ENCODE assay signal across 8 cellular contexts in the genomic region with DNA sequence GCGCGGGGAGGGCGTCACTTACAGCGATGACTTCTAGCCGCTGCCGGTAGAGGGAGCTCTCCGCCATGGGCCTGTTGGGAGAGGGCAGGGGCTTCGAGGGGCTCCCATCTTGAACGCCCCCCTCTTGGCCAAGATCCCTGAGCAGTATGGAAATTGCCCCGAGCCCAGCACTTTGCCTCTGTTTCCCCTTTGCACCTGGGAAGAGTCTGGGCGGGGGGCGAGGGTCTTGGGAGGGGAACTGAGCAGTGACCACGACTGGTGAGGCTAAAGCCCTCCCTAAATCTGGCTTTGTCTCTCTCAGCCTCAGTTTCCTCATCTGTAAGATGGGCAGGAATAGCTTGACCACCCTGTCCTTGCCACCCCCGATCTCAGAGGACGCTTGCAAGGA. TPM values are rescaled to one million over a fixed set of nuclear protein-coding genes. Genes with fewer than 3 reads are reported as not detected.
DNase-seq lines count a peak whose midpoint lies in the region; ATAC-seq and TF ChIP-seq lines count a peak whose summit lies in the region.

No MANE protein-coding gene starts in this region.

- no peak overlapping the region for H4K8ac ChIP-seq in mesendoderm (ENCODE audit: low read depth, low read length)

- ATAC-seq in GM18511 (IDR thresholded peaks at IDR 0.05; ENCODE audit: unreplicated experiment) = no peak
- ATAC-seq in GM18867 (IDR thresholded peaks at IDR 0.05; ENCODE audit: unreplicated experiment) = no peak
- no peak for ATAC-seq in GM19395 (IDR thresholded peaks at IDR 0.05; ENCODE audit: unreplicated experiment)

- H3K27me3 ChIP-seq in KMS-11 (ENCODE audit: insufficient read depth, low read depth) = peaks cover 5% of the 10 kb centered on the region; the same call in 1 of the 2 replicates
- H3K27me3 ChIP-seq in kidney epithelial cell (ENCODE audit: control insufficient read depth, insufficient read depth, low read length) = peaks cover 26% of the 10 kb centered on the region
- peaks cover 2% of the 10 kb centered on the region for H3K27me3 ChIP-seq in mesendoderm (ENCODE audit: insufficient read depth, low read length, poor library complexity)

- H3K36me3 ChIP-seq in KMS-11 (ENCODE audit: insufficient read depth) (no peaks in the 10 kb centered on the region), kidney epithelial cell (ENCODE audit: control insufficient read depth, insufficient read depth, low read length) (no peaks in the 10 kb centered on the region), mesendoderm (ENCODE audit: control insufficient read depth, insufficient read depth, low read length) (no peaks in the 10 kb centered on the region)

- WGBS in mesendoderm (ENCODE audit: extremely low coverage, insufficient coverage, low lambda C conversion rate) = no CpG with 5 or more reads among the region's 15 CpGs

- H3K18ac ChIP-seq in mesendoderm (ENCODE audit: low read length) = no peak overlapping the region

- no peak overlapping the region for H3K4ac ChIP-seq in mesendoderm (ENCODE audit: low read depth, low read length)

- no peaks in the 10 kb centered on the region for H3K79me1 ChIP-seq in mesendoderm (ENCODE audit: low read length)

- TF ChIP-seq CTCF in KMS-11 (conservative IDR thresholded peaks at IDR 0.05; ENCODE audit: low read depth, low read length) (peak; percentile 88), kidney epithelial cell (IDR thresholded peaks at IDR 0.05; ENCODE audit: insufficient read depth, low read length, poor library complexity, severe bottlenecking) (peak; percentile 88)

- H3K4me3 ChIP-seq in KMS-11 (IDR thresholded peaks at IDR 0.05; ENCODE audit: insufficient read depth, low read depth, low read length) (no peak overlapping the region), kidney epithelial cell (ENCODE audit: low read depth, low read length) (no peak overlapping the region), mesendoderm (ENCODE audit: low read length) (no peak overlapping the region)

- peak; percentile 50 for DNase-seq in AG08396 (ENCODE audit: low spot score)
- peak; percentile 81 for DNase-seq in activated effector memory CD4-positive, alpha-beta T cell treated with anti-CD3 and anti-CD28 coated beads, Interleukin-2, amount 50 U/mL, for 16 hours
- no peak for DNase-seq in kidney epithelial cell (ENCODE audit: low read depth)
- DNase-seq in mesendoderm = no peak

- H2AFZ ChIP-seq in KMS-11 (ENCODE audit: low read depth) = peak overlapping the region; percentile 61; the same call in 1 of the 2 replicates

- no peak overlapping the region for H2BK5ac ChIP-seq in mesendoderm (ENCODE audit: low read length)

- H3K4me2 ChIP-seq in KMS-11 (no peak overlapping the region), mesendoderm (ENCODE audit: low read length) (no peak overlapping the region)

- no peaks in the 10 kb centered on the region for H3K79me2 ChIP-seq in KMS-11 (ENCODE audit: insufficient read depth, low read depth)
- H3K79me2 ChIP-seq in mesendoderm (ENCODE audit: control insufficient read depth, insufficient read depth, low read length) = no peaks in the 10 kb centered on the region

- no peaks in the 10 kb centered on the region for H4K20me1 ChIP-seq in KMS-11 (ENCODE audit: insufficient read depth)

- no peak overlapping the region for H3K23ac ChIP-seq in mesendoderm (ENCODE audit: low read length)

- no peak overlapping the region for H2BK120ac ChIP-seq in mesendoderm (ENCODE audit: low read depth, low read length)

- no peak overlapping the region for H3K56ac ChIP-seq in mesendoderm (ENCODE audit: low read length)

- H2BK15ac ChIP-seq in mesendoderm (replicated peaks; ENCODE audit: low read depth) = no peak overlapping the region

- no peak overlapping the region for H2AK5ac ChIP-seq in mesendoderm (ENCODE audit: low read length)

- no peak overlapping the region for H3K9ac ChIP-seq in KMS-11
- H3K9ac ChIP-seq in mesendoderm (ENCODE audit: low read length) = no peak overlapping the region

- H3K4me1 ChIP-seq in KMS-11 (ENCODE audit: low read depth, poor library complexity, severe bottlenecking) (no peaks in the 10 kb centered on the region), mesendoderm (ENCODE audit: control insufficient read depth, low read depth, low read length) (peaks cover 2% of the 10 kb centered on the region)

- H3K27ac ChIP-seq in KMS-11 (no peak overlapping the region), mesendoderm (ENCODE audit: low read depth, low read length) (no peak overlapping the region)

- no peak overlapping the region for H4K5ac ChIP-seq in mesendoderm (ENCODE audit: low read length)

RNA-seq across cellular contexts. Expression of a gene that starts 2.8 kb away (rescaled TPM):
- total RNA-seq in kidney epithelial cell = not detected in 2 replicates
- polyA plus RNA-seq in mesendoderm (2013, experiment 1 of 2) = 11.7 TPM
- polyA plus RNA-seq in mesendoderm (2013, experiment 2 of 2) = 11.4 TPM

RNA-seq across cellular contexts. Expression of a gene that starts 13.5 kb away (rescaled TPM):
- total RNA-seq in kidney epithelial cell = 0.68 and 1.5 TPM in 2 replicates
- 0.08 TPM for polyA plus RNA-seq in mesendoderm (2013, experiment 1 of 2)
- polyA plus RNA-seq in mesendoderm (2013, experiment 2 of 2) = 0.10 TPM

RNA-seq across cellular contexts. Expression of a gene that starts 26.5 kb away (rescaled TPM):
- total RNA-seq in kidney epithelial cell = not detected in 2 replicates
- not detected for polyA plus RNA-seq in mesendoderm (2013, experiment 1 of 2)
- polyA plus RNA-seq in mesendoderm (2013, experiment 2 of 2) = 0.10 TPM

RNA-seq across cellular contexts. Expression of a gene that starts 27.5 kb away (rescaled TPM):
- total RNA-seq in kidney epithelial cell = 4.1 and 7.5 TPM in 2 replicates
- 6.1 TPM for polyA plus RNA-seq in mesendoderm (2013, experiment 1 of 2)
- polyA plus RNA-seq in mesendoderm (2013, experiment 2 of 2) = 5.8 TPM

RNA-seq across cellular contexts. Expression of a gene that starts 31.1 kb away (rescaled TPM):
- not detected in 2 replicates for total RNA-seq in kidney epithelial cell
- not detected for polyA plus RNA-seq in mesendoderm (2013, experiment 1 of 2)
- polyA plus RNA-seq in mesendoderm (2013, experiment 2 of 2) = not detected

Comparison
In these comparisons a context has a peak if more than half of its experiments do, and no peak if none do; other contexts are left out.
1. DNase-seq: peak in AG08396 (single experiment) and activated effector memory CD4-positive, alpha-beta T cell treated with anti-CD3 and anti-CD28 coated beads, Interleukin-2, amount 50 U/mL, for 16 hours (single experiment); none in kidney epithelial cell (single experiment) and mesendoderm (single experiment).